Comparison of ENCODE assay signal across 11 cellular contexts in genomic region chr22:38957046-38957770, GRCh38. TPM values are rescaled to one million over a fixed set of nuclear protein-coding genes. Genes with fewer than 3 reads are reported as not detected.
DNase-seq lines count a peak whose midpoint lies in the region; ATAC-seq and TF ChIP-seq lines count a peak whose summit lies in the region.
"Had no signal": no experiment of that assay in that cellular context is flagged by ENCODE, and none has a peak within 500 bp of the region (broad histone marks: within the 10 kb centered on the region; RNA-seq: fewer than 3 reads in every experiment).

APOBEC3A (plus strand) TSS chr22:38957609; CDS start chr22:38957692, 83 bp downstream.

- intact Hi-C loops in Calu3 (cut with micrococcal nuclease; ENCODE audit: unreplicated experiment): no loop called here
- intact Hi-C loops in Right ventricle myocardium superior (cut with DNase I): no loop called here

- H3K27ac Mint-ChIP-seq in Calu3 (ENCODE audit: unreplicated experiment): no peak within 1 kb of the TSS

- no peaks in the 10 kb centered on the region for H3K79me2 ChIP-seq in SK-N-SH (ENCODE audit: insufficient read depth)

- TF ChIP-seq CTCF in Calu3 (IDR thresholded peaks at IDR 0.05; ENCODE audit: unreplicated experiment): no peak
- TF ChIP-seq CTCF in NB4 (IDR thresholded peaks at IDR 0.05; ENCODE audit: low read depth, low read length): no peak
- TF ChIP-seq CTCF in foreskin fibroblast (IDR thresholded peaks at IDR 0.05; ENCODE audit: low read depth, low read length): no peak
- TF ChIP-seq CTCF in SK-N-SH (IDR thresholded peaks at IDR 0.05): no peak

- no peak within 1 kb of the TSS for H3K9ac ChIP-seq in SK-N-SH

- no peaks in the 10 kb centered on the region for H3K9me2 ChIP-seq in SK-N-SH

- no peak for TF ChIP-seq POLR2A in NB4 (IDR thresholded peaks at IDR 0.05; ENCODE audit: extremely low read depth, insufficient read length)

- no peak within 1 kb of the TSS for H3K27ac ChIP-seq in SK-N-SH (ENCODE audit: low read depth in 2 of 2, low read length in 1 of 2)
- H3K27ac ChIP-seq: esophagus squamous epithelium had no signal

- H4K20me1 ChIP-seq in SK-N-SH (ENCODE audit: insufficient read depth): no peaks in the 10 kb centered on the region

- CTCF ChIA-PET in Calu3 (lab: Charles Lee) (interaction anchor here (0.5 to 0.6 kb wide), 3 partner anchors 30 to 254 kb away, joined by 3 to 5 read pairs (median 3); no protein-coding TSS in a partner anchor), SK-N-SH (lab: Yijun Ruan, JAX) (no interaction called here)

- no peaks in the 10 kb centered on the region for H3K36me3 ChIP-seq in SK-N-SH (replicated peaks in 1 of 2; ENCODE audit: control insufficient read depth in 1 of 2, insufficient read depth in 2 of 2, low read length in 1 of 2)
- H3K36me3 ChIP-seq: esophagus squamous epithelium had no signal

- no peaks in the 10 kb centered on the region for H3K4me1 ChIP-seq in SK-N-SH (ENCODE audit: control insufficient read depth in 1 of 2, insufficient read depth in 2 of 2, low read depth in 1 of 2, low read length in 1 of 2)

- no peaks in the 10 kb centered on the region for H3F3A ChIP-seq in SK-N-SH (replicated peaks; ENCODE audit: insufficient read depth)

- BruUV-seq in Calu3 (replicated peaks; lab: Mats Ljungman, UMichigan): no TSS peak

- no peak within 1 kb of the TSS for H3K4me3 ChIP-seq in NB4 (ENCODE audit: low read depth, low read length)
- no peak within 1 kb of the TSS for H3K4me3 ChIP-seq in foreskin fibroblast (ENCODE audit: low read depth in 1 of 2, low read length in 2 of 2)
- no peak within 1 kb of the TSS for H3K4me3 ChIP-seq in SK-N-SH (ENCODE audit: low read depth in 2 of 2, low read length in 1 of 2)
- H3K4me3 ChIP-seq: esophagus squamous epithelium had no signal

- POLR2A ChIA-PET in SK-N-SH (lab: Yijun Ruan, JAX): no interaction called here

- no peak for TF ChIP-seq RAD21 in SK-N-SH (IDR thresholded peaks at IDR 0.05; ENCODE audit: low read length)

- ATAC-seq in Right ventricle myocardium superior (ENCODE audit: poor library complexity) (no peak), GM18517 (IDR thresholded peaks at IDR 0.05; ENCODE audit: unreplicated experiment) (no peak)

- no peak within 1 kb of the TSS for H3K4me2 ChIP-seq in SK-N-SH

- H3K36me3 Mint-ChIP-seq in Calu3 (ENCODE audit: insufficient read depth, unreplicated experiment): no peaks in the 10 kb centered on the region

- no peaks in the 10 kb centered on the region for H3K27me3 ChIP-seq in SK-N-SH (ENCODE audit: insufficient read depth)
- H3K27me3 ChIP-seq: esophagus squamous epithelium had no signal

- DNase-seq in Calu3 (peak; percentile 56), NB4 (ENCODE audit: low read depth) (peak; percentile 33), Right ventricle myocardium superior (peak; percentile 67), renal cortical epithelial cell (ENCODE audit: low read depth) (peak; percentile 23), foreskin fibroblast (no peak), SK-N-SH (no peak)
- DNase-seq: esophagus squamous epithelium, NCI-H1105, NCI-H446 had no signal

- H3K9me3 ChIP-seq in SK-N-SH: no peaks in the 10 kb centered on the region
- H3K9me3 ChIP-seq: esophagus squamous epithelium had no signal

- no peak for TF ChIP-seq EP300 in SK-N-SH (IDR thresholded peaks at IDR 0.05; ENCODE audit: borderline replicate concordance in 1 of 2, low read depth in 1 of 2, low read length in 1 of 2)

- peaks cover 18% of the 10 kb centered on the region for H3K27me3 Mint-ChIP-seq in Calu3 (ENCODE audit: unreplicated experiment)

- no peak within 1 kb of the TSS for H2AFZ ChIP-seq in SK-N-SH (ENCODE audit: low read depth)

- no peaks in the 10 kb centered on the region for H3K9me3 Mint-ChIP-seq in Calu3 (ENCODE audit: low read depth, unreplicated experiment)
- H3K9me3 Mint-ChIP-seq: activated T-helper 1 cell treated with anti-CD3 and anti-CD28 coated beads, Interleukin-12 subunit alpha, Interleukin-12 subunit beta, Interleukin-2, Interleukin-4 antibody, amounts not matched to agents 30 ng/mL and 10 ng/mL and 1 ng/mL, durations not matched to agents 14 hours and 24 hours and 36 hours had no signal

- H3K4me1 Mint-ChIP-seq in Calu3 (ENCODE audit: low read depth, unreplicated experiment): peaks cover 7% of the 10 kb centered on the region

- no CpG with 5 or more reads among the region's 11 CpGs for WGBS in SK-N-SH (ENCODE audit: low lambda C conversion rate)

- no peak within 1 kb of the TSS for H3K4me3 Mint-ChIP-seq in Calu3 (ENCODE audit: low read depth, unreplicated experiment)
- H3K4me3 Mint-ChIP-seq: activated T-helper 1 cell treated with anti-CD3 and anti-CD28 coated beads, Interleukin-12 subunit alpha, Interleukin-12 subunit beta, Interleukin-2, Interleukin-4 antibody, amounts not matched to agents 30 ng/mL and 10 ng/mL and 1 ng/mL, durations not matched to agents 14 hours and 24 hours and 36 hours had no signal

TF ChIP-seq in SK-N-SH, 30 proteins besides CTCF, POLR2A, EP300 and RAD21:
- TF ChIP-seq CHD2 (IDR thresholded peaks at IDR 0.05; ENCODE audit: low read length, partially characterized antibody) (no peak), FOSL2 (IDR thresholded peaks at IDR 0.05; ENCODE audit: borderline replicate concordance, low read depth) (no peak), FOXM1 (IDR thresholded peaks at IDR 0.05; ENCODE audit: low read depth) (no peak), MEF2A (IDR thresholded peaks at IDR 0.05; ENCODE audit: borderline replicate concordance, low read depth) (no peak), GATA2 (CRISPR knock-in tag; IDR thresholded peaks at IDR 0.05) (no peak), FOXJ3 (CRISPR knock-in tag; IDR thresholded peaks at IDR 0.05) (no peak), SMC3 (IDR thresholded peaks at IDR 0.05; ENCODE audit: low read depth, low read length) (no peak)

RNA-seq across cellular contexts. Expression of gene APOBEC3A, which starts in this region (rescaled TPM):
- total RNA-seq in Calu3 (2022) (not detected in 2 replicates), Right ventricle myocardium superior (0.35 TPM), renal cortical epithelial cell (2.1 TPM in 1 of 2 replicates, not detected in the other)
- not detected in 2 replicates for polyA plus RNA-seq in SK-N-SH (2012; rRNA removed)
- polyA plus RNA-seq in SK-N-SH (2012; cell fraction: cytosol; rRNA removed): not detected in 2 replicates
- polyA plus RNA-seq in SK-N-SH (2012; cell fraction: nucleus; rRNA removed): not detected in 2 replicates
- total RNA-seq: activated T-helper 1 cell treated with anti-CD3 and anti-CD28 coated beads, Interleukin-12 subunit alpha, Interleukin-12 subunit beta, Interleukin-2, Interleukin-4 antibody, amounts not matched to agents 30 ng/mL and 10 ng/mL and 1 ng/mL, durations not matched to agents 14 hours and 24 hours and 36 hours had no signal

Comparison
In these comparisons a context has a peak if more than half of its experiments do, and no peak if none do; other contexts are left out.
1. Peak in DNase-seq in Calu3; RNA of the gene not detected or under 1 TPM.
2. Peak in DNase-seq in Right ventricle myocardium superior; RNA of the gene not detected or under 1 TPM.
3. DNase-seq: peak in NB4 (single experiment) and renal cortical epithelial cell (single experiment); none in foreskin fibroblast (0 of 2) and SK-N-SH (single experiment).